Comparison of ENCODE assay signal across 27 cellular contexts in genomic region chr4:107857741-107858140, GRCh38.
"Had no signal": no experiment of that assay in that cellular context is flagged by ENCODE, and none has a peak within 500 bp of the region (broad histone marks: within the 10 kb centered on the region; RNA-seq: fewer than 3 reads in every experiment).

No MANE protein-coding gene starts in this region.

- H3K4me3 Mint-ChIP-seq: activated naive CD8-positive, alpha-beta T cell treated with anti-CD3 and anti-CD28 coated beads for 36 hours; activated T-cell treated with anti-CD3 and anti-CD28 coated beads, Interleukin-2, amount 50 U/mL, for 24 hours; endodermal cell; natural killer cell; stimulated activated effector memory CD8-positive, alpha-beta T cell treated with anti-CD3 and anti-CD28 coated beads, Interleukin-12 subunit alpha, Interleukin-12 subunit beta, amount 100 ng/mL, for 72 hours; stimulated activated naive CD8-positive, alpha-beta T cell treated with anti-CD3 and anti-CD28 coated beads, Interleukin-15, amount 100 ng/mL, for 72 hours had no signal

- H3K4me3 ChIP-seq: breast epithelium, colonic mucosa, dorsolateral prefrontal cortex, gastroesophageal sphincter, left lung, ovary, tibial artery, uterus had no signal

- H3K9me3 ChIP-seq: breast epithelium, colonic mucosa, gastroesophageal sphincter, left lung, neutrophil, ovary, tibial artery, uterus had no signal

- DNase-seq: activated CD8-positive, alpha-beta memory T cell treated with anti-CD3 and anti-CD28 coated beads for 24 hours; activated CD8-positive, alpha-beta memory T cell treated with anti-CD3 and anti-CD28 coated beads, Interleukin-2, amount 50 U/mL, for 4 hours; activated naive CD4-positive, alpha-beta T cell treated with Interleukin-2 at 50 U/mL for 16 hours; activated naive CD8-positive, alpha-beta T cell treated with anti-CD3 and anti-CD28 coated beads for 36 hours; activated T-cell treated with anti-CD3 and anti-CD28 coated beads, Interleukin-2, amount 50 U/mL, for 24 hours; colonic mucosa; dorsolateral prefrontal cortex; head of caudate nucleus; kidney; left lung; mammary epithelial cell; midbrain; natural killer cell; ovary; small intestine; stimulated activated CD4-positive, alpha-beta T cell treated with anti-CD3 and anti-CD28 coated beads, Interleukin-2, amount 100 ng/mL, for 24 hours; stimulated activated naive CD8-positive, alpha-beta T cell treated with anti-CD3 and anti-CD28 coated beads, Interleukin-15, amount 100 ng/mL, for 72 hours; T-helper 9 cell; tibial artery; uterus had no signal

- H3K36me3 Mint-ChIP-seq: activated naive CD8-positive, alpha-beta T cell treated with anti-CD3 and anti-CD28 coated beads for 36 hours; natural killer cell; stimulated activated effector memory CD8-positive, alpha-beta T cell treated with anti-CD3 and anti-CD28 coated beads, Interleukin-12 subunit alpha, Interleukin-12 subunit beta, amount 100 ng/mL, for 72 hours had no signal

- H3K27ac Mint-ChIP-seq: activated naive CD8-positive, alpha-beta T cell treated with anti-CD3 and anti-CD28 coated beads for 36 hours; activated T-cell treated with anti-CD3 and anti-CD28 coated beads, Interleukin-2, amount 50 U/mL, for 24 hours; activated T-helper 2 cell treated with anti-CD3 and anti-CD28 coated beads, Interferon-gamma antibody, Interleukin-2, Interleukin-4, amounts not matched to agents 10 μg/mL and 5 μg/mL and 100 μg/mL, durations not matched to agents 14 hours and 24 hours and 36 hours; endodermal cell; natural killer cell; stimulated activated effector memory CD8-positive, alpha-beta T cell treated with anti-CD3 and anti-CD28 coated beads, Interleukin-12 subunit alpha, Interleukin-12 subunit beta, amount 100 ng/mL, for 72 hours; stimulated activated naive CD8-positive, alpha-beta T cell treated with anti-CD3 and anti-CD28 coated beads, Interleukin-15, amount 100 ng/mL, for 72 hours had no signal

- H3K4me1 ChIP-seq: breast epithelium, colonic mucosa, uterus had no signal

- H3K4me1 Mint-ChIP-seq: endodermal cell; natural killer cell; stimulated activated effector memory CD8-positive, alpha-beta T cell treated with anti-CD3 and anti-CD28 coated beads, Interleukin-12 subunit alpha, Interleukin-12 subunit beta, amount 100 ng/mL, for 72 hours had no signal

- H3K36me3 ChIP-seq: breast epithelium, colonic mucosa, ovary, uterus had no signal

- H3K27ac ChIP-seq: breast epithelium, colonic mucosa, dorsolateral prefrontal cortex, left lung, neutrophil, ovary, tibial artery, uterus had no signal

- H3K27me3 ChIP-seq: breast epithelium, colonic mucosa, dorsolateral prefrontal cortex, gastroesophageal sphincter, left lung, neutrophil, ovary, tibial artery, uterus had no signal

- FAIRE-seq: kidney, small intestine had no signal

- ATAC-seq: gastroesophageal sphincter; natural killer cell; sciatic nerve; stimulated activated effector memory CD8-positive, alpha-beta T cell treated with anti-CD3 and anti-CD28 coated beads, Interleukin-12 subunit alpha, Interleukin-12 subunit beta, amount 100 ng/mL, for 72 hours; stimulated activated naive CD8-positive, alpha-beta T cell treated with anti-CD3 and anti-CD28 coated beads, Interleukin-15, amount 100 ng/mL, for 72 hours had no signal

- H3K9me3 Mint-ChIP-seq: activated naive CD8-positive, alpha-beta T cell treated with anti-CD3 and anti-CD28 coated beads for 36 hours; activated T-cell treated with anti-CD3 and anti-CD28 coated beads, Interleukin-2, amount 50 U/mL, for 24 hours; activated T-helper 2 cell treated with anti-CD3 and anti-CD28 coated beads, Interferon-gamma antibody, Interleukin-2, Interleukin-4, amounts not matched to agents 10 μg/mL and 5 μg/mL and 100 μg/mL, durations not matched to agents 14 hours and 24 hours and 36 hours; endodermal cell; natural killer cell; stimulated activated effector memory CD8-positive, alpha-beta T cell treated with anti-CD3 and anti-CD28 coated beads, Interleukin-12 subunit alpha, Interleukin-12 subunit beta, amount 100 ng/mL, for 72 hours; stimulated activated naive CD8-positive, alpha-beta T cell treated with anti-CD3 and anti-CD28 coated beads, Interleukin-15, amount 100 ng/mL, for 72 hours had no signal
